9 cellular contexts compared by ENCODE assay signal in the genomic region with DNA sequence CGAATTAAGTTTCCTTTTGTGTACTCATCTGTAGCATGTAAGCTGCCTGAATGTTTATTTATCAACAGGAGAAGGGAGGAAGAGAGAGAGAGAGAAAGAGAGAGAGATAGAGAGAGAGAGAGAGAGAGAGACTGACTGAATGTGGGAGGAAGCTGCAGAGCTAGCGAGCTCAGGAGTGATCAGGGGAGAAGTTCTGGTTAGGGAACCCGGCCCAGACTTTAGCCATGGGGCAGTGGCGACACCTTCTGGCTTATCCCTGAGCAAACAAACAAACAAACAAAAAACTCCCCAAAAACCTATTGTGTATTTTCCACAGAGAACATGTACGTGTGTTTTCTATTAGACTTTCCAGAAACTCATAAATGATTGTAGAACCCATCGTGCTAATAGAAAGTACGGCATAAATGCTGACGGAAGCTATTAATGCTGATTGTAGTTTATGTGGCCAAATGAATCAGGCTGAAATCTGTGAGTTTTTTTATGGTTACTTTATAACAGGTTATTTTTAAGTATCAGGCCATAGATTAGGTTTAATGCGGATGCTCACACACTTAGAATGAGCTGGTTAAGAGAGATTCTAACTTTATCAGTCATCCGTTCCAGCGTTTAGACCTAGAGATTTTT.
A peak's percentile ranks its signal among the peaks of the same experiment; 100 is the strongest.
DNase-seq lines count a peak whose midpoint lies in the region; ATAC-seq and TF ChIP-seq lines count a peak whose summit lies in the region.
"Had no signal": no experiment of that assay in that cellular context is flagged by ENCODE, and none has a peak within 500 bp of the region (broad histone marks: within the 10 kb centered on the region; RNA-seq: fewer than 3 reads in every experiment).

No MANE protein-coding gene starts in this region.

- no peak for TF ChIP-seq POLR2A in GM18505 (IDR thresholded peaks at IDR 0.05; ENCODE audit: borderline replicate concordance, extremely low read depth, insufficient read depth, insufficient read length)

- H3K36me3 ChIP-seq in lower lobe of right lung: no peaks in the 10 kb centered on the region
- H3K36me3 ChIP-seq: HAP-1 had no signal

- no peak overlapping the region for H3K4me3 ChIP-seq in lower lobe of right lung
- H3K4me3 ChIP-seq: HAP-1 had no signal

- intact Hi-C loops in lower lobe of right lung (cut with DNase I): no loop called here

- TF ChIP-seq CTCF in lower lobe of right lung (IDR thresholded peaks at IDR 0.05): peak; percentile 58

- ATAC-seq in GM18505 (IDR thresholded peaks at IDR 0.05; ENCODE audit: unreplicated experiment) (peak; percentile 39), lower lobe of right lung (peak; percentile 61 to 80)

- no peaks in the 10 kb centered on the region for H3K27me3 ChIP-seq in lower lobe of right lung (ENCODE audit: low read depth)

- H3K9me3 ChIP-seq in lower lobe of right lung: no peaks in the 10 kb centered on the region
- H3K9me3 ChIP-seq: HAP-1 had no signal

- peaks cover 11% of the 10 kb centered on the region for H3K4me1 ChIP-seq in lower lobe of right lung

- H3K27ac ChIP-seq in lower lobe of right lung: no peak overlapping the region

- DNase-seq in AG08395 (ENCODE audit: low spot score) (peak; percentile 87), NCI-H2029 (lab: John Stamatoyannopoulos, UW) (peak; percentile 3), dermis microvascular lymphatic vessel endothelial cell (ENCODE audit: low read depth in 2 of 2) (peak; percentile 12 to 56), lower lobe of right lung (peak; percentile 66), mesenteric fat pad (ENCODE audit: low spot score) (no peak)
- peak; percentile 28 to 33 for DNase-seq in activated CD4-positive, alpha-beta T cell treated with anti-CD3 and anti-CD28 coated beads for 4 hours
- DNase-seq in stimulated activated CD8-positive, alpha-beta memory T cell treated with anti-CD3 and anti-CD28 coated beads, Interleukin-12 subunit alpha, Interleukin-12 subunit beta, amount 100 ng/mL, for 1 hour (ENCODE audit: low read depth): peak; percentile 27
